In genomic region chr14:76647699-76648298, GRCh38 we compare ENCODE assay signal across 8 cellular contexts.
DNase-seq lines count a peak whose midpoint lies in the region; ATAC-seq and TF ChIP-seq lines count a peak whose summit lies in the region.

No MANE protein-coding gene starts in this region.

- H3K4me3 Mint-ChIP-seq in endodermal cell, result no peak overlapping the region

- H3K36me3 ChIP-seq in endodermal cell (ENCODE audit: control insufficient read depth, insufficient read depth, low read length) (no peaks in the 10 kb centered on the region), mesendoderm (ENCODE audit: control insufficient read depth, insufficient read depth, low read length) (no peaks in the 10 kb centered on the region)

- no peaks in the 10 kb centered on the region for H3K36me3 Mint-ChIP-seq in endodermal cell (ENCODE audit: low read depth)

- no peak overlapping the region for H3K23ac ChIP-seq in mesendoderm (ENCODE audit: low read length)

- H2BK120ac ChIP-seq in mesendoderm (ENCODE audit: low read depth, low read length), result no peak overlapping the region

- 66 to 72% methylated on average over 3 to 7 of the region's 7 CpGs for WGBS in endodermal cell (ENCODE audit: insufficient coverage in 1 of 2, insufficient read length in 1 of 2), 2 experiments
- no CpG with 5 or more reads among the region's 7 CpGs for WGBS in mesendoderm (ENCODE audit: extremely low coverage, insufficient coverage, low lambda C conversion rate)

- no peak for ATAC-seq in GM21526 (IDR thresholded peaks at IDR 0.05; ENCODE audit: low FRiP score, unreplicated experiment)
- no peak for ATAC-seq in HG02623 (IDR thresholded peaks at IDR 0.05; ENCODE audit: unreplicated experiment)

- H3K4ac ChIP-seq in mesendoderm (ENCODE audit: low read depth, low read length), result no peak overlapping the region

- H3K18ac ChIP-seq in mesendoderm (ENCODE audit: low read length), result no peak overlapping the region

- no peak overlapping the region for H4K5ac ChIP-seq in mesendoderm (ENCODE audit: low read length)

- H3K4me1 ChIP-seq in endodermal cell (ENCODE audit: control insufficient read depth, insufficient read depth, low read length) (no peaks in the 10 kb centered on the region), mesendoderm (ENCODE audit: control insufficient read depth, low read depth, low read length) (peaks cover 3% of the 10 kb centered on the region)

- H3K9ac ChIP-seq in endodermal cell (ENCODE audit: extremely low read depth, low read length, poor library complexity, severe bottlenecking) (no peak overlapping the region), mesendoderm (ENCODE audit: low read length) (no peak overlapping the region)

- DNase-seq in AG08395 (ENCODE audit: low spot score), result peak; percentile 74
- peak; percentile 69 for DNase-seq in GM10248 (ENCODE audit: extremely low spot score)
- DNase-seq in M059J (ENCODE audit: low read depth), result peak; percentile 59
- peak; percentile 73 for DNase-seq in RWPE1 (ENCODE audit: low spot score)
- DNase-seq in endodermal cell, result peak; percentile 75
- DNase-seq in mesendoderm, result peak; percentile 71

- H3K9me3 Mint-ChIP-seq in endodermal cell, result peaks cover 3% of the 10 kb centered on the region

- H4K8ac ChIP-seq in mesendoderm (ENCODE audit: low read depth, low read length), result no peak overlapping the region

- H2BK15ac ChIP-seq in mesendoderm (replicated peaks; ENCODE audit: low read depth), result no peak overlapping the region

- POLR2A ChIA-PET in GM10248 (lab: Yijun Ruan, JAX) (no interaction called here), RWPE1 (lab: Yijun Ruan, JAX; ENCODE audit: low non-redundant PET) (no interaction called here)

- H2AK5ac ChIP-seq in mesendoderm (ENCODE audit: low read length), result no peak overlapping the region

- no peaks in the 10 kb centered on the region for H3K9me3 ChIP-seq in endodermal cell (ENCODE audit: control insufficient read depth, low read length)

- H3K4me3 ChIP-seq in endodermal cell (ENCODE audit: low read length) (no peak overlapping the region), mesendoderm (ENCODE audit: low read length) (no peak overlapping the region)

- H3K27ac ChIP-seq in RWPE1, result no peak overlapping the region
- no peak overlapping the region for H3K27ac ChIP-seq in endodermal cell (ENCODE audit: low read depth, low read length)
- H3K27ac ChIP-seq in mesendoderm (ENCODE audit: low read depth, low read length), result no peak overlapping the region

- H3K79me1 ChIP-seq in mesendoderm (ENCODE audit: low read length), result no peaks in the 10 kb centered on the region

- CTCF ChIA-PET in GM10248 (lab: Yijun Ruan, JAX) (interaction anchor here (0.6 to 4.9 kb wide), 23 partner anchors 11 to 946 kb away, joined by 3 to 31 read pairs (median 4); no protein-coding TSS in a partner anchor), RWPE1 (lab: Yijun Ruan, JAX) (interaction anchor here (0.6 to 1.0 kb wide), 3 partner anchors 319 to 599 kb away, joined by 3 to 4 read pairs (median 3); no protein-coding TSS in a partner anchor)

- H2BK5ac ChIP-seq in mesendoderm (ENCODE audit: low read length), result no peak overlapping the region

- H3K79me2 ChIP-seq in mesendoderm (ENCODE audit: control insufficient read depth, insufficient read depth, low read length), result no peaks in the 10 kb centered on the region

- H3K27ac Mint-ChIP-seq in endodermal cell, result no peak overlapping the region

- no peak overlapping the region for H3K4me2 ChIP-seq in mesendoderm (ENCODE audit: low read length)

- H3K27me3 Mint-ChIP-seq in endodermal cell (ENCODE audit: insufficient read depth), result no peaks in the 10 kb centered on the region

- peaks cover 13% of the 10 kb centered on the region for H3K4me1 Mint-ChIP-seq in endodermal cell

- H3K27me3 ChIP-seq in endodermal cell (ENCODE audit: control insufficient read depth, insufficient read depth, low read length, poor library complexity, severe bottlenecking) (no peaks in the 10 kb centered on the region), mesendoderm (ENCODE audit: insufficient read depth, low read length, poor library complexity) (no peaks in the 10 kb centered on the region)

- no peak overlapping the region for H3K56ac ChIP-seq in mesendoderm (ENCODE audit: low read length)

- TF ChIP-seq CTCF in GM10248 (IDR thresholded peaks at IDR 0.05; ENCODE audit: control extremely low read depth, extremely low read depth, low read depth, missing control alignments) (peak; percentile 80), RWPE1 (conservative IDR thresholded peaks at IDR 0.05; ENCODE audit: low read depth) (peak; percentile 85), endodermal cell (conservative IDR thresholded peaks at IDR 0.05) (peak; percentile 91)
